In the genomic region with DNA sequence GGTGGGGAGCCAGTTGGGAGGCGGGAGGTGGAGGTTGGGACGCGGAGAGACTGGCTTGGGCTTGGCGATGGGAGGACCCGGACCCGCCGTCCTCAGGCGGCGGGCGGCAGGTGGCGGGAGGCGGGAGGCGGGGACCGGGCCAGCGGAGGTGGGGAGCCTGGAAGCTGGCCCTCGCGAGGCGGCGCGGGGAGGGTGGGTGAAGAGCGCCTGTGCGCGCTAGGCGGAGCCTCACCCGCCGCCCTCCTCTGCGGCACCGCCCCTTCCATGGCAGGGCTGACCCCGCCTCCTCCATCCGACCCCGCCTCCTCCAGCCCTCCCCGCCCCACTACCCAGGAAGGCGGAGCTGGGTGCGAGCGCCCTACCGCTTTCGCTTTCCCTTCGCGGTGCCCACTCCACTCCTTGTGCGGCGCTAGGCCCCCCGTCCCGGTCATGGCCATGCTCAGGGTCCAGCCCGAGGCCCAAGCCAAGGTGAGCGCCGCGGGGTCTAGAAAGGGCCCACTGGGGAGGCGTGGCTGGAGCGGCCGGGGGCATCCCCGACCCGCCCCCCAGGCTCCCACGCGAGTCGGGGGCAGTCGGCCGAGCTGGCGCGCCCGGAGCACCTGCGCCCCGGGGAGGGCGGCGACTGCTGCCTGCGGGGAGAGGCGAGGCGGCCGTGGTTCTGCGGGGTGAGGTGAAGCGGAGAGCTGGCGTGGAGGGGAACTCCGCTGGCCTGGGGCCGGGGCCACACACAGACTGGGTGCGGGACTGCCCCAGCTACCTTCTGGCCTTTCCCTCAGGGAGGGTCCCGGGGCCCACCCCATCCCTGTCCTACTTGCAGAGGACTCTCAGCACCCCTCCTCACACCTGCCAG, we compare ENCODE assay signal across 8 cellular contexts. TPM values are rescaled to one million over a fixed set of nuclear protein-coding genes. Genes with fewer than 3 reads are reported as not detected.
A peak's percentile ranks its signal among the peaks of the same experiment; 100 is the strongest.
DNase-seq lines count a peak whose midpoint lies in the region; ATAC-seq and TF ChIP-seq lines count a peak whose summit lies in the region.

TSS of gene PSME1 (plus strand) at position 361 of the 850 bp plus-strand sequence. CDS start at position 430, 69 bp downstream.

- H4K20me1 ChIP-seq in BLaER1: peaks cover 47% of the 10 kb centered on the region

- H3K9me3 ChIP-seq in BLaER1: no peaks in the 10 kb centered on the region
- no peaks in the 10 kb centered on the region for H3K9me3 ChIP-seq in liver (ENCODE audit: control insufficient read depth in 4 of 4, low read length in 3 of 4)

- H3K27me3 ChIP-seq in BLaER1 (no peaks in the 10 kb centered on the region), liver (ENCODE audit: control insufficient read depth in 4 of 4, insufficient read depth in 4 of 4, low read length in 3 of 4) (no peaks in the 10 kb centered on the region)

- H3K4me3 Mint-ChIP-seq in dendritic cell treated with granulocyte-macrophage colony-stimulating factor and Interleukin-4, amounts not matched to agents 40 ng/mL and 50 ng/mL, for 4 days: peak within 1 kb of the TSS; percentile 85

- peaks cover 55% of the 10 kb centered on the region for H3K4me1 ChIP-seq in BLaER1
- H3K4me1 ChIP-seq in liver (ENCODE audit: control insufficient read depth in 4 of 4, insufficient read depth in 4 of 4, low read length in 3 of 4): peaks cover 7 to 56% (median 42%) of the 10 kb centered on the region in 4 donors

- no peak for TF ChIP-seq CTCF in liver (IDR thresholded peaks at IDR 0.05; ENCODE audit: low read depth, low read length, missing input control)

- H3K4me3 ChIP-seq in BLaER1 (peak within 1 kb of the TSS; percentile 100), liver (ENCODE audit: low read depth in 1 of 3, low read length in 3 of 3) (peak within 1 kb of the TSS; percentile 81 to 89 (median 85))

- ATAC-seq in GM19328 (IDR thresholded peaks at IDR 0.05; ENCODE audit: unreplicated experiment) (peak; percentile 77), HG03469 (IDR thresholded peaks at IDR 0.05; ENCODE audit: unreplicated experiment) (peak; percentile 35)

- intact Hi-C loops in dendritic cell treated with granulocyte-macrophage colony-stimulating factor and Interleukin-4, amounts not matched to agents 40 ng/mL and 50 ng/mL, for 4 days (cut with micrococcal nuclease): loop anchor here (1.0 kb wide), 1 partner anchor 21 kb away; no protein-coding TSS in a partner anchor

- under 1% methylated on average over 75 of the region's 75 CpGs for WGBS in liver

- H3K27me3 Mint-ChIP-seq in dendritic cell treated with granulocyte-macrophage colony-stimulating factor and Interleukin-4, amounts not matched to agents 40 ng/mL and 50 ng/mL, for 4 days: no peaks in the 10 kb centered on the region

- TF ChIP-seq RAD21 in liver (IDR thresholded peaks at IDR 0.05): peak in 1 of 2 donors; percentile 30

- peak within 1 kb of the TSS; percentile 96 for H3K4me2 ChIP-seq in BLaER1

- H3K9ac ChIP-seq in BLaER1 (peak within 1 kb of the TSS; percentile 96), liver (ENCODE audit: low read depth in 1 of 2, low read length in 2 of 2) (peak within 1 kb of the TSS; percentile 59 to 79)

- H3K36me3 Mint-ChIP-seq in dendritic cell treated with granulocyte-macrophage colony-stimulating factor and Interleukin-4, amounts not matched to agents 40 ng/mL and 50 ng/mL, for 4 days (ENCODE audit: low read depth): peaks cover 61% of the 10 kb centered on the region

- H3K27ac ChIP-seq in BLaER1: peak within 1 kb of the TSS; percentile 96
- peak within 1 kb of the TSS; percentile 90 to 94 for H3K27ac ChIP-seq in liver (ENCODE audit: low read depth in 1 of 2, low read length in 2 of 2)

- peak; percentile 98 for DNase-seq in NCI-H69 (lab: John Stamatoyannopoulos, UW)
- peak; percentile 88 to 90 for DNase-seq in activated CD4-positive, alpha-beta T cell treated with anti-CD3 and anti-CD28 coated beads, Interleukin-2, amount 50 U/mL, for 24 hours (ENCODE audit: low read depth in 1 of 2, low spot score in 1 of 2)
- peak; percentile 93 for DNase-seq in stimulated activated CD4-positive, alpha-beta T cell treated with anti-CD3 and anti-CD28 coated beads, Interleukin-4, amount 100 ng/mL, for 24 hours

- H3K36me3 ChIP-seq in BLaER1 (peaks cover 28% of the 10 kb centered on the region), liver (ENCODE audit: control insufficient read depth in 4 of 4, insufficient read depth in 3 of 4, low read depth in 1 of 4, low read length in 3 of 4) (peaks cover 2 to 16% (median 13%) of the 10 kb centered on the region in 4 donors)

- H3K9me3 Mint-ChIP-seq in dendritic cell treated with granulocyte-macrophage colony-stimulating factor and Interleukin-4, amounts not matched to agents 40 ng/mL and 50 ng/mL, for 4 days: no peaks in the 10 kb centered on the region

- peak within 1 kb of the TSS; percentile 76 for H3K27ac Mint-ChIP-seq in dendritic cell treated with granulocyte-macrophage colony-stimulating factor and Interleukin-4, amounts not matched to agents 40 ng/mL and 50 ng/mL, for 4 days

- peaks cover 64% of the 10 kb centered on the region for H3K4me1 Mint-ChIP-seq in dendritic cell treated with granulocyte-macrophage colony-stimulating factor and Interleukin-4, amounts not matched to agents 40 ng/mL and 50 ng/mL, for 4 days (ENCODE audit: low read depth)

TF ChIP-seq in liver, 16 proteins besides CTCF, POLR2A, EP300 and RAD21:
- TF ChIP-seq FOXA1 (IDR thresholded peaks at IDR 0.05) (no peak), MAX (IDR thresholded peaks at IDR 0.05) (no peak), RXRA (IDR thresholded peaks at IDR 0.05) (no peak), YY1 (IDR thresholded peaks at IDR 0.05) (peak; percentile 57), NR2F2 (IDR thresholded peaks at IDR 0.05) (no peak), SP1 (IDR thresholded peaks at IDR 0.05) (peak; percentile 60), REST (IDR thresholded peaks at IDR 0.05) (peak; percentile 20), ATF3 (IDR thresholded peaks at IDR 0.05) (no peak), JUND (IDR thresholded peaks at IDR 0.05) (no peak), GABPA (IDR thresholded peaks at IDR 0.05 in 1 of 2, conservative IDR thresholded peaks at IDR 0.05 in 1 of 2) (no peak), HNF4G (IDR thresholded peaks at IDR 0.05) (no peak), HNF4A (conservative IDR thresholded peaks at IDR 0.05) (peak in 1 of 2 donors; percentile 6), FOXA2 (IDR thresholded peaks at IDR 0.05) (no peak)
- TF ChIP-seq, protein P1, sequence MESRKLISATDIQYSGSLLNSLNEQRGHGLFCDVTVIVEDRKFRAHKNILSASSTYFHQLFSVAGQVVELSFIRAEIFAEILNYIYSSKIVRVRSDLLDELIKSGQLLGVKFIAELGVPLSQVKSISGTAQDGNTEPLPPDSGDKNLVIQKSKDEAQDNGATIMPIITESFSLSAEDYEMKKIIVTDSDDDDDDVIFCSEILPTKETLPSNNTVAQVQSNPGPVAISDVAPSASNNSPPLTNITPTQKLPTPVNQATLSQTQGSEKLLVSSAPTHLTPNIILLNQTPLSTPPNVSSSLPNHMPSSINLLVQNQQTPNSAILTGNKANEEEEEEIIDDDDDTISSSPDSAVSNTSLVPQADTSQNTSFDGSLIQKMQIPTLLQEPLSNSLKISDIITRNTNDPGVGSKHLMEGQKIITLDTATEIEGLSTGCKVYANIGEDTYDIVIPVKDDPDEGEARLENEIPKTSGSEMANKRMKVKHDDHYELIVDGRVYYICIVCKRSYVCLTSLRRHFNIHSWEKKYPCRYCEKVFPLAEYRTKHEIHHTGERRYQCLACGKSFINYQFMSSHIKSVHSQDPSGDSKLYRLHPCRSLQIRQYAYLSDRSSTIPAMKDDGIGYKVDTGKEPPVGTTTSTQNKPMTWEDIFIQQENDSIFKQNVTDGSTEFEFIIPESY (IDR thresholded peaks at IDR 0.05): no peak

RNA-seq across cellular contexts. Expression of gene PSME1, which starts in this region (rescaled TPM):
- total RNA-seq in liver: 10 to 100 TPM; 63.3 to 71.9 TPM
- 100 to 1,000 TPM; 131 to 237 TPM for polyA plus RNA-seq in liver

Comparison
In these comparisons a context has a peak if more than half of its experiments do, and no peak if none do; other contexts are left out.
1. Peak in every context shown above with its lines: DNase-seq, ATAC-seq, H3K4me3 ChIP-seq and H3K27ac ChIP-seq.